In genomic region chr15:57423599-57424140, GRCh38 we compare ENCODE assay signal across 25 cellular contexts. TPM values are rescaled to one million over a fixed set of nuclear protein-coding genes. Genes with fewer than 3 reads are reported as not detected.
"Had no signal": no experiment of that assay in that cellular context is flagged by ENCODE, and none has a peak within 500 bp of the region (broad histone marks: within the 10 kb centered on the region; RNA-seq: fewer than 3 reads in every experiment).

No MANE protein-coding gene starts in this region.

- H3K4me1 ChIP-seq: gastrocnemius medialis, neural progenitor cell had no signal

- FAIRE-seq: islet of Langerhans had no signal

- H3K4me1 Mint-ChIP-seq: stimulated activated effector memory CD8-positive, alpha-beta T cell treated with anti-CD3 and anti-CD28 coated beads, Interleukin-12 subunit alpha, Interleukin-12 subunit beta, amount 100 ng/mL, for 72 hours; stimulated activated naive CD8-positive, alpha-beta T cell treated with anti-CD3 and anti-CD28 coated beads, Interleukin-15, amount 100 ng/mL, for 72 hours had no signal

- H3K4me2 ChIP-seq: neural progenitor cell had no signal

- H3K27ac Mint-ChIP-seq: activated naive CD8-positive, alpha-beta T cell; neural progenitor cell; stimulated activated effector memory CD8-positive, alpha-beta T cell treated with anti-CD3 and anti-CD28 coated beads, Interleukin-12 subunit alpha, Interleukin-12 subunit beta, amount 100 ng/mL, for 72 hours; stimulated activated naive CD8-positive, alpha-beta T cell treated with anti-CD3 and anti-CD28 coated beads, Interleukin-15, amount 100 ng/mL, for 72 hours had no signal

- H3K9ac ChIP-seq: neural progenitor cell had no signal

- H3K27me3 ChIP-seq: colonic mucosa, gastrocnemius medialis, left lung, neural progenitor cell, upper lobe of left lung had no signal

- H3K27ac ChIP-seq: colonic mucosa, gastrocnemius medialis, left lung, neural progenitor cell, upper lobe of left lung had no signal

- H3K36me3 Mint-ChIP-seq: activated naive CD8-positive, alpha-beta T cell; naive B cell; neural progenitor cell; stimulated activated effector memory CD8-positive, alpha-beta T cell treated with anti-CD3 and anti-CD28 coated beads, Interleukin-12 subunit alpha, Interleukin-12 subunit beta, amount 100 ng/mL, for 72 hours had no signal

- DNase-seq: activated CD4-positive, alpha-beta T cell treated with anti-CD3 and anti-CD28 coated beads for 4 hours; activated CD4-positive, alpha-beta T cell treated with anti-CD3 and anti-CD28 coated beads, Interleukin-2, amount 50 U/mL, for 4 hours; activated CD8-positive, alpha-beta memory T cell treated with anti-CD3 and anti-CD28 coated beads for 24 hours; activated effector memory CD4-positive, alpha-beta T cell treated with Interleukin-2 at 50 U/mL for 16 hours; activated naive CD4-positive, alpha-beta T cell treated with Interleukin-2 at 50 U/mL for 16 hours; anterior cingulate cortex; cerebellar nuclear complex; colonic mucosa; effector CD8-positive, alpha-beta T cell; erythroblast; gastrocnemius medialis; glutamatergic neuron; left lung; naive B cell; stimulated activated CD4-positive, alpha-beta T cell treated with anti-CD3 and anti-CD28 coated beads, Interleukin-4, amount 100 ng/mL, for 24 hours; stimulated activated naive CD8-positive, alpha-beta T cell treated with anti-CD3 and anti-CD28 coated beads, Interleukin-15, amount 100 ng/mL, for 72 hours; substantia nigra had no signal

- H3K9me3 Mint-ChIP-seq: naive B cell; neural progenitor cell; stimulated activated effector memory CD8-positive, alpha-beta T cell treated with anti-CD3 and anti-CD28 coated beads, Interleukin-12 subunit alpha, Interleukin-12 subunit beta, amount 100 ng/mL, for 72 hours; stimulated activated naive CD8-positive, alpha-beta T cell treated with anti-CD3 and anti-CD28 coated beads, Interleukin-15, amount 100 ng/mL, for 72 hours had no signal

- H3K36me3 ChIP-seq: colonic mucosa, gastrocnemius medialis, left lung, neural progenitor cell, upper lobe of left lung had no signal

- H3K9me3 ChIP-seq: colonic mucosa, gastrocnemius medialis, left lung, upper lobe of left lung had no signal

- H3K4me3 Mint-ChIP-seq: activated naive CD8-positive, alpha-beta T cell; mesothelial cell of epicardium; naive B cell; neural progenitor cell; stimulated activated effector memory CD8-positive, alpha-beta T cell treated with anti-CD3 and anti-CD28 coated beads, Interleukin-12 subunit alpha, Interleukin-12 subunit beta, amount 100 ng/mL, for 72 hours; stimulated activated naive CD8-positive, alpha-beta T cell treated with anti-CD3 and anti-CD28 coated beads, Interleukin-15, amount 100 ng/mL, for 72 hours had no signal

- H2AFZ ChIP-seq: neural progenitor cell had no signal

- H3K4me3 ChIP-seq: colonic mucosa, gastrocnemius medialis, left lung, neural progenitor cell, skin epidermis, upper lobe of left lung had no signal

RNA-seq across cellular contexts. Expression of gene CGNL1, which starts 47.4 kb away (rescaled TPM):
- total RNA-seq: T-helper 1 cell treated with Interleukin-12 subunit alpha and Interleukin-12 subunit beta and Interleukin-4 antibody, amounts not matched to agents 30 ng/mL and 1 ng/mL, for 36 hours had no signal
